In the genomic region with DNA sequence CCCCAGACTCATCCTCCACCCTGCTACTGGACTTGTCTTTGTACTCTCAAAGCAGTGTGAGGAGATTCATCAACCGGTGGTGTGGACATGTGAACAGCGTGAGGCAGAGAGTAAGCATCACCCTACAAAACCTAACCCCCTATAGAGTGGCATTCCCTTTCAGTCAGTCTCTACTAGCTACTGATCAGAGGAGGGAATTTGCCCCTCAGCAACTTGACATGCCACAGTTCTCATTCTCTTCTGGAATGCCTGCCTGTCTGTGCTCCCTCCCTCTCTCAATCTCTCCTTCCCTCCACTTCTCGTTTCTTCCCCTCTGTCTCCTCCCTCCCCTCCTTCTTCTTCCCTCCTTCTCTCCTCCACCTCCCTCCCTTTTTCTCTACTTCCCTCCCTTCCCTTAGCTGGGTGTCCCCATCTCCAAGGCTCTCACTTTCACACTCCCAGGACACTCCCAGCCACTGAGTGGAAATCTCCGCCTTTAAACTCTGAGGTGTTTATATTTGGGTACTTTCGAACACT, we compare ENCODE assay signal across 16 cellular contexts. TPM values are rescaled to one million over a fixed set of nuclear protein-coding genes. Genes with fewer than 3 reads are reported as not detected.
DNase-seq lines count a peak whose midpoint lies in the region; ATAC-seq and TF ChIP-seq lines count a peak whose summit lies in the region.
"Had no signal": no experiment of that assay in that cellular context is flagged by ENCODE, and none has a peak within 500 bp of the region (broad histone marks: within the 10 kb centered on the region; RNA-seq: fewer than 3 reads in every experiment).

No MANE protein-coding gene starts in this region.

- no peak overlapping the region for H3K18ac ChIP-seq in H9 (ENCODE audit: insufficient read length, low read depth, low read length)

- peak overlapping the region; percentile 3 for H3K27ac Mint-ChIP-seq in CD8-positive, alpha-beta T cell
- H3K27ac Mint-ChIP-seq in H9 (peak overlapping the region in 2 of 3 experiments; percentile 74 to 93; a peak in 5 of 7 replicates), brain (peak overlapping the region in 4 of 5 experiments; percentile 41 to 56 (median 55))
- H3K27ac Mint-ChIP-seq in naive thymus-derived CD4-positive, alpha-beta T cell: peak overlapping the region in 7 of 9 donors; percentile 22 to 81 (median 63)

- TF ChIP-seq CTCF in CD8-positive, alpha-beta T cell (IDR thresholded peaks at IDR 0.05): no peak
- TF ChIP-seq CTCF in H9 (conservative IDR thresholded peaks at IDR 0.05) (no peak), brain (conservative IDR thresholded peaks at IDR 0.05) (no peak)

- no peaks in the 10 kb centered on the region for H3K23me2 ChIP-seq in H9 (ENCODE audit: insufficient read length, low read depth, low read length, poor library complexity, severe bottlenecking)

- WGBS in H9 (ENCODE audit: extremely low coverage, insufficient read length, low lambda C conversion rate): no CpG with 5 or more reads among the region's 5 CpGs

- H3K36me3 Mint-ChIP-seq in CD8-positive, alpha-beta T cell: peaks cover 32% of the 10 kb centered on the region
- peaks cover 3 to 19% (median 18%) of the 10 kb centered on the region in 3 experiments for H3K36me3 Mint-ChIP-seq in H9 (ENCODE audit: insufficient read depth in 1 of 3, low read depth in 3 of 3)
- peaks cover 16% of the 10 kb centered on the region for H3K36me3 Mint-ChIP-seq in brain
- H3K36me3 Mint-ChIP-seq in naive thymus-derived CD4-positive, alpha-beta T cell: peaks cover 0 to 15% (median 0%) of the 10 kb centered on the region in 5 donors

- H3K14ac ChIP-seq in H9 (ENCODE audit: insufficient read depth, low read length): no peak overlapping the region

- H3K4me2 ChIP-seq in H9 (ENCODE audit: insufficient read depth, insufficient read length, low read length): no peak overlapping the region

- no peak overlapping the region for H4K91ac ChIP-seq in H9 (ENCODE audit: insufficient read length, low read depth, low read length)

- H4K20me1 ChIP-seq in H9 (ENCODE audit: control insufficient read depth, insufficient read depth, insufficient read length): no peaks in the 10 kb centered on the region

- no peak overlapping the region for H2BK120ac ChIP-seq in H9 (ENCODE audit: low read depth, low read length, poor library complexity, severe bottlenecking)

- H3K79me2 ChIP-seq in H9 (ENCODE audit: insufficient read depth, low read length): no peaks in the 10 kb centered on the region

- H3K23ac ChIP-seq in H9 (ENCODE audit: insufficient read length, low read depth, low read length): no peak overlapping the region

- H3K56ac ChIP-seq in H9 (ENCODE audit: insufficient read length, low read depth, low read length): no peak overlapping the region

- H3K4me1 Mint-ChIP-seq in CD8-positive, alpha-beta T cell (ENCODE audit: low read depth): peaks cover 13% of the 10 kb centered on the region
- peaks cover 0 to 7% of the 10 kb centered on the region in 2 experiments; a peak in 2 of 4 replicates for H3K4me1 Mint-ChIP-seq in H9
- no peaks in the 10 kb centered on the region for H3K4me1 Mint-ChIP-seq in brain
- peaks cover 0 to 25% (median 12%) of the 10 kb centered on the region in 7 donors for H3K4me1 Mint-ChIP-seq in naive thymus-derived CD4-positive, alpha-beta T cell

- H3K9me3 ChIP-seq in CD8-positive, alpha-beta T cell (ENCODE audit: low read length): no peaks in the 10 kb centered on the region
- H3K9me3 ChIP-seq in H9 (ENCODE audit: control insufficient read depth, low read depth, low read length): no peaks in the 10 kb centered on the region
- no peaks in the 10 kb centered on the region for H3K9me3 ChIP-seq in naive thymus-derived CD4-positive, alpha-beta T cell (ENCODE audit: control insufficient read depth in 2 of 3, low read length in 3 of 3)
- H3K9me3 ChIP-seq: transverse colon had no signal

- intact Hi-C loops in CD8-positive, alpha-beta T cell (cut with DNase I, micrococcal nuclease): no loop called here
- intact Hi-C loops in naive thymus-derived CD4-positive, alpha-beta T cell (cut with micrococcal nuclease): no loop called here

- H3K27me3 ChIP-seq in CD8-positive, alpha-beta T cell (ENCODE audit: insufficient read depth, low read length): no peaks in the 10 kb centered on the region
- no peaks in the 10 kb centered on the region for H3K27me3 ChIP-seq in H9 (ENCODE audit: insufficient read depth, low read length)
- no peaks in the 10 kb centered on the region for H3K27me3 ChIP-seq in naive thymus-derived CD4-positive, alpha-beta T cell (ENCODE audit: control insufficient read depth in 2 of 2, insufficient read depth in 2 of 2, low read length in 2 of 2)
- H3K27me3 ChIP-seq: transverse colon had no signal

- H2BK12ac ChIP-seq in H9 (ENCODE audit: insufficient read length, low read depth, low read length): no peak overlapping the region

- no peak overlapping the region for H2AFZ ChIP-seq in H9 (ENCODE audit: low read length)

- CTCF ChIA-PET in CD8-positive, alpha-beta T cell (lab: Charles Lee): interaction anchor here (0.6 kb wide), 1 partner anchor 25 kb away, joined by 3 read pairs; no protein-coding TSS in a partner anchor
- CTCF ChIA-PET in naive thymus-derived CD4-positive, alpha-beta T cell (lab: Charles Lee): interaction anchor here (0.8 kb wide), 1 partner anchor 99 kb away, joined by 3 read pairs; no protein-coding TSS in a partner anchor

- H2BK5ac ChIP-seq in H9 (ENCODE audit: insufficient read length, low read length): no peak overlapping the region

- POLR2A ChIA-PET in CD8-positive, alpha-beta T cell (lab: Charles Lee): no interaction called here
- POLR2A ChIA-PET in naive thymus-derived CD4-positive, alpha-beta T cell (lab: Charles Lee): interaction anchor here (0.8 kb wide), 1 partner anchor 23 kb away, joined by 3 read pairs; no protein-coding TSS in a partner anchor

- H3K27me3 Mint-ChIP-seq in CD8-positive, alpha-beta T cell (ENCODE audit: low read depth): no peaks in the 10 kb centered on the region
- H3K27me3 Mint-ChIP-seq in H9 (ENCODE audit: low read depth): no peaks in the 10 kb centered on the region
- H3K27me3 Mint-ChIP-seq in brain: no peaks in the 10 kb centered on the region
- H3K27me3 Mint-ChIP-seq in naive thymus-derived CD4-positive, alpha-beta T cell: no peaks in the 10 kb centered on the region

- ATAC-seq in CD8-positive, alpha-beta T cell: no peak
- no peak for ATAC-seq in naive thymus-derived CD4-positive, alpha-beta T cell
- no peak for ATAC-seq in GM21723 (IDR thresholded peaks at IDR 0.05; ENCODE audit: unreplicated experiment)
- ATAC-seq: PC-3 had no signal

- H3K4ac ChIP-seq in H9 (ENCODE audit: low read depth, low read length): no peak overlapping the region

- no peak overlapping the region for H2BK15ac ChIP-seq in H9 (ENCODE audit: low read depth, low read length)

- DNase-seq in CD8-positive, alpha-beta T cell: no peak
- no peak for DNase-seq in H9
- DNase-seq in naive thymus-derived CD4-positive, alpha-beta T cell: no peak
- DNase-seq in stimulated activated CD4-positive, alpha-beta T cell treated with anti-CD3 and anti-CD28 coated beads, Interleukin-4, amount 100 ng/mL, for 1 hour: no peak
- DNase-seq in stimulated activated CD4-positive, alpha-beta T cell treated with anti-CD3 and anti-CD28 coated beads, Interleukin-2, amount 100 ng/mL, for 48 hours: no peak
- DNase-seq: effector CD8-positive, alpha-beta T cell; hippocampal formation; KG1; NCI-H1048; NCI-H2107; NCI-H69; PC-3; small intestine; transverse colon had no signal

- H3K79me1 ChIP-seq in H9 (ENCODE audit: insufficient read depth, low read depth, low read length, poor library complexity, severe bottlenecking): no peaks in the 10 kb centered on the region

- no peak overlapping the region for H3K4me3 Mint-ChIP-seq in CD8-positive, alpha-beta T cell
- no peak overlapping the region for H3K4me3 Mint-ChIP-seq in H9
- no peak overlapping the region for H3K4me3 Mint-ChIP-seq in brain
- H3K4me3 Mint-ChIP-seq in naive thymus-derived CD4-positive, alpha-beta T cell: no peak overlapping the region

- H3K9me3 Mint-ChIP-seq in CD8-positive, alpha-beta T cell: no peaks in the 10 kb centered on the region
- no peaks in the 10 kb centered on the region for H3K9me3 Mint-ChIP-seq in H9
- H3K9me3 Mint-ChIP-seq in brain: no peaks in the 10 kb centered on the region
- H3K9me3 Mint-ChIP-seq in naive thymus-derived CD4-positive, alpha-beta T cell: no peaks in the 10 kb centered on the region

- peaks cover 3% of the 10 kb centered on the region for H3K36me3 ChIP-seq in CD8-positive, alpha-beta T cell (ENCODE audit: insufficient read depth, low read length)
- peaks cover 0 to 9% (median 6%) of the 10 kb centered on the region in 3 experiments for H3K36me3 ChIP-seq in naive thymus-derived CD4-positive, alpha-beta T cell (ENCODE audit: control insufficient read depth in 2 of 3, insufficient read depth in 3 of 3, low read length in 3 of 3)

- no peak overlapping the region for H4K8ac ChIP-seq in H9 (replicated peaks; ENCODE audit: insufficient read length, low read depth, low read length)

- H3T11ph ChIP-seq in H9 (ENCODE audit: low read length): no peak overlapping the region

- H4K5ac ChIP-seq in H9 (ENCODE audit: insufficient read length, low read depth, low read length): no peak overlapping the region

- no peak overlapping the region for H2AK5ac ChIP-seq in H9 (ENCODE audit: insufficient read length, low read length)

- no peak overlapping the region for H3K4me3 ChIP-seq in CD8-positive, alpha-beta T cell (ENCODE audit: low read depth, low read length)
- no peak overlapping the region for H3K4me3 ChIP-seq in naive thymus-derived CD4-positive, alpha-beta T cell (ENCODE audit: low read length)
- H3K4me3 ChIP-seq: transverse colon had no signal

- no peak overlapping the region for H2BK20ac ChIP-seq in H9 (ENCODE audit: low read depth, low read length, poor library complexity, severe bottlenecking)

- no peaks in the 10 kb centered on the region for H3K4me1 ChIP-seq in CD8-positive, alpha-beta T cell (ENCODE audit: insufficient read depth, low read length)
- H3K4me1 ChIP-seq in H9 (ENCODE audit: insufficient read depth, low read length): no peaks in the 10 kb centered on the region
- no peaks in the 10 kb centered on the region for H3K4me1 ChIP-seq in naive thymus-derived CD4-positive, alpha-beta T cell (ENCODE audit: control insufficient read depth in 2 of 2, insufficient read depth in 2 of 2, low read length in 2 of 2)
- H3K4me1 ChIP-seq: transverse colon had no signal

- no peak overlapping the region for H3K9ac ChIP-seq in H9 (ENCODE audit: extremely low read depth, insufficient read length, low read length)

- no peak overlapping the region for H3K27ac ChIP-seq in CD8-positive, alpha-beta T cell (ENCODE audit: low read depth, low read length)
- H3K27ac ChIP-seq in H9 (ENCODE audit: insufficient read length, low read depth, low read length): no peak overlapping the region
- no peak overlapping the region for H3K27ac ChIP-seq in naive thymus-derived CD4-positive, alpha-beta T cell (ENCODE audit: low read depth, low read length)
- H3K27ac ChIP-seq: transverse colon had no signal

RNA-seq across cellular contexts. Expression of a gene that starts 24.6 kb away (rescaled TPM):
- total RNA-seq in CD8-positive, alpha-beta T cell: 100 to 1,000 TPM; 187 to 197 TPM
- 208 TPM in 2 replicates for total RNA-seq in H9 (2021)
- 302 TPM for polyA plus RNA-seq in brain (ENCODE audit: insufficient read depth, low read depth, low replicate concordance)
- 100 to 1,000 TPM; 141 to 284 (median 143) TPM for total RNA-seq in naive thymus-derived CD4-positive, alpha-beta T cell
- polyA plus RNA-seq in naive thymus-derived CD4-positive, alpha-beta T cell: 100 to 1,000 TPM; 202 to 252 TPM

RNA-seq across cellular contexts. Expression of a gene that starts 26.8 kb away (rescaled TPM):
- total RNA-seq in CD8-positive, alpha-beta T cell: 100 to 1,000 TPM; 447 to 460 TPM
- 2,409 and 2,440 TPM in 2 replicates for total RNA-seq in H9 (2021)
- 3,075 TPM for polyA plus RNA-seq in brain (ENCODE audit: insufficient read depth, low read depth, low replicate concordance)
- 1,000 to 10,000 TPM in 1 of 5 experiments, 100 to 1,000 TPM in 4; 535 to 1,748 (median 620) TPM for total RNA-seq in naive thymus-derived CD4-positive, alpha-beta T cell
- polyA plus RNA-seq in naive thymus-derived CD4-positive, alpha-beta T cell: 1,000 to 10,000 TPM; 3,113 to 3,303 TPM

Comparison
In these comparisons a context has a peak if more than half of its experiments do, and no peak if none do; other contexts are left out.
1. H3K27ac Mint-ChIP-seq: peak in every context shown above with its lines; median percentile 84 in H9; 63 in naive thymus-derived CD4-positive, alpha-beta T cell; 55 in brain; 3 in CD8-positive, alpha-beta T cell.